In genomic region chr5:25160851-25161348, GRCh38 we compare ENCODE assay signal across 29 cellular contexts.
"Had no signal": no experiment of that assay in that cellular context is flagged by ENCODE, and none has a peak within 500 bp of the region (broad histone marks: within the 10 kb centered on the region; RNA-seq: fewer than 3 reads in every experiment).

No MANE protein-coding gene starts in this region.

- H3K9me3 Mint-ChIP-seq: brain had no signal

- H3K36me3 Mint-ChIP-seq: activated CD8-positive, alpha-beta memory T cell treated with anti-CD3 and anti-CD28 coated beads, Interleukin-2, amount 10 ng/mL, durations not matched to agents 7 days and 5 days; activated naive CD8-positive, alpha-beta T cell treated with anti-CD3 and anti-CD28 coated beads for 36 hours; brain; neural progenitor cell; stimulated activated naive B cell treated with anti-CD40 and anti-IgM and Interleukin-4, amounts not matched to agents 10 μg/mL and 1 μg/mL and 100 μg/mL, for 72 hours had no signal

- H3K4me3 Mint-ChIP-seq: activated CD8-positive, alpha-beta memory T cell treated with anti-CD3 and anti-CD28 coated beads, Interleukin-2, amount 10 ng/mL, durations not matched to agents 7 days and 5 days; activated CD8-positive, alpha-beta T cell treated with anti-CD3 and anti-CD28 coated beads, Interleukin-2, amount 10 ng/mL, durations not matched to agents 7 days and 5 days; activated naive CD8-positive, alpha-beta T cell treated with anti-CD3 and anti-CD28 coated beads for 36 hours; brain; natural killer cell; neural progenitor cell; stimulated activated naive B cell treated with anti-CD40 and anti-IgM and Interleukin-4, amounts not matched to agents 10 μg/mL and 1 μg/mL and 100 μg/mL, for 72 hours; WTC11 had no signal

- H3K27ac Mint-ChIP-seq: activated CD8-positive, alpha-beta memory T cell treated with anti-CD3 and anti-CD28 coated beads, Interleukin-2, amount 10 ng/mL, durations not matched to agents 7 days and 5 days; activated CD8-positive, alpha-beta T cell treated with anti-CD3 and anti-CD28 coated beads, Interleukin-2, amount 10 ng/mL, durations not matched to agents 7 days and 5 days; activated naive CD8-positive, alpha-beta T cell treated with anti-CD3 and anti-CD28 coated beads for 36 hours; brain; natural killer cell; neural progenitor cell; stimulated activated naive B cell treated with anti-CD40 and anti-IgM and Interleukin-4, amounts not matched to agents 10 μg/mL and 1 μg/mL and 100 μg/mL, for 72 hours; WTC11 had no signal

- H3K27ac ChIP-seq: ascending aorta, cardiac muscle cell, colonic mucosa, dorsolateral prefrontal cortex, lower lobe of right lung, neural progenitor cell, right atrium auricular region, suprapubic skin, tibial artery had no signal

- H3K4me1 Mint-ChIP-seq: activated CD8-positive, alpha-beta memory T cell treated with anti-CD3 and anti-CD28 coated beads, Interleukin-2, amount 10 ng/mL, durations not matched to agents 7 days and 5 days; activated naive CD8-positive, alpha-beta T cell treated with anti-CD3 and anti-CD28 coated beads for 36 hours; brain; natural killer cell; neural progenitor cell; stimulated activated naive B cell treated with anti-CD40 and anti-IgM and Interleukin-4, amounts not matched to agents 10 μg/mL and 1 μg/mL and 100 μg/mL, for 72 hours had no signal

- H3K4me1 ChIP-seq: ascending aorta, colonic mucosa, lower lobe of right lung, neural progenitor cell, right atrium auricular region, suprapubic skin, tibial artery had no signal

- H3K9ac ChIP-seq: neural progenitor cell had no signal

- DNase-seq: activated CD4-positive, alpha-beta T cell treated with anti-CD3 and anti-CD28 coated beads for 1 hour; activated CD8-positive, alpha-beta memory T cell treated with anti-CD3 and anti-CD28 coated beads, Interleukin-2, amount 10 ng/mL, durations not matched to agents 7 days and 5 days; activated CD8-positive, alpha-beta T cell treated with anti-CD3 and anti-CD28 coated beads, Interleukin-2, amount 10 ng/mL, durations not matched to agents 7 days and 5 days; activated effector memory CD4-positive, alpha-beta T cell treated with Interleukin-2 at 50 U/mL for 16 hours; activated naive CD4-positive, alpha-beta T cell treated with Interleukin-2 at 50 U/mL for 16 hours; activated naive CD8-positive, alpha-beta T cell treated with anti-CD3 and anti-CD28 coated beads for 36 hours; activated T-cell treated with anti-CD3 and anti-CD28 coated beads for 4 hours; cerebellar nuclear complex; colonic mucosa; dorsolateral prefrontal cortex; effector memory CD4-positive, alpha-beta T cell; kidney glomerular epithelial cell; lower lobe of right lung; mesenchymal stem cell; natural killer cell; stimulated activated CD4-positive, alpha-beta T cell treated with anti-CD3 and anti-CD28 coated beads, Interleukin-1b, Interleukin-23, amount 100 ng/mL, for 48 hours; stimulated activated CD4-positive, alpha-beta T cell treated with anti-CD3 and anti-CD28 coated beads, Interleukin-4, amount 100 ng/mL, for 4 hours; stimulated activated CD8-positive, alpha-beta memory T cell treated with anti-CD3 and anti-CD28 coated beads, Interleukin-4, amount 100 ng/mL, for 48 hours; stimulated activated naive B cell treated with anti-CD40 and anti-IgM and Interleukin-4, amounts not matched to agents 10 μg/mL and 1 μg/mL and 100 μg/mL, for 72 hours; tibial artery had no signal

- H3K4me2 ChIP-seq: neural progenitor cell, smooth muscle cell had no signal

- ATAC-seq: activated CD8-positive, alpha-beta memory T cell treated with anti-CD3 and anti-CD28 coated beads, Interleukin-2, amount 10 ng/mL, durations not matched to agents 7 days and 5 days; activated CD8-positive, alpha-beta T cell treated with anti-CD3 and anti-CD28 coated beads, Interleukin-2, amount 10 ng/mL, durations not matched to agents 7 days and 5 days; left lobe of liver; lower lobe of right lung; natural killer cell; stimulated activated naive B cell treated with anti-CD40 and anti-IgM and Interleukin-4, amounts not matched to agents 10 μg/mL and 1 μg/mL and 100 μg/mL, for 72 hours; WTC11 had no signal

- H3K9me3 ChIP-seq: ascending aorta, colonic mucosa, lower lobe of right lung, right atrium auricular region, suprapubic skin, tibial artery had no signal

- H2AFZ ChIP-seq: neural progenitor cell had no signal

- H3K36me3 ChIP-seq: ascending aorta, cardiac muscle cell, colonic mucosa, lower lobe of right lung, neural progenitor cell, right atrium auricular region, suprapubic skin, tibial artery had no signal

- H3K4me3 ChIP-seq: ascending aorta, cardiac muscle cell, colonic mucosa, dorsolateral prefrontal cortex, lower lobe of right lung, neural progenitor cell, right atrium auricular region, smooth muscle cell, suprapubic skin, tibial artery had no signal

- H3K27me3 ChIP-seq: ascending aorta, cardiac muscle cell, colonic mucosa, dorsolateral prefrontal cortex, neural progenitor cell, right atrium auricular region, suprapubic skin, tibial artery had no signal
